In the genomic region with DNA sequence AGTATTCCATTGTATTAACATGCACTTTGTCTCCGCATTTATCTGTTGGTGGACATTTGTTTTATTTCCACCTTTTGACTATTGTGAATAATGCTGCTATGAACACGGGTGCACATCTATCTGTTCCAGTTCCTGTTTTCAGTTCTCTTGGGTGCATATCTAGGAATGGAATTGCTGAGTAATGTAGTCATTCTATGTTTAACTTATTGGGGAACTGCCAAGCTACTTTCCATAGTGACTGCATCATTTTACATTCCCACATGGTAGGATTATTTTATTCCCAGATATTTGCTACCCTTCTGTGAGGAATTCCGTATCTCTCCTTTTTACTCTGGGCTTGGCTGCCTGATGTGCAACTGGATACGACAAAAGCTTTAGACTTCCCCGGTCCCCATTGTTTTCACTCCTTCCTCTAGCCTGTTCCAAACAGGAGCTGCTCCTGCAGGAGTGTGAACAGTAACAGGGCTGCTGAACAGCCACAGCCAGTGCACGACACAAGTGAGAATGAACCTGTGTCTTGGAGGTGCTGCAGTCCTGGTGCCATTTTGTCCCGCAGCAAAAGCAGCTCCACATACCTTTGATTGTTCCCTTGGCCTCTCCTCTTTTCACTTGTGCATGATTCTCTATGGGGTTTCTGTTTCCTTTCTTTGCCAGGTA, we compare ENCODE assay signal across 1 cellular context.
TF ChIP-seq lines count a peak whose summit lies in the region.

No MANE protein-coding gene starts in this region.

TF ChIP-seq in GM23338, 12 proteins besides CTCF, POLR2A, EP300 and RAD21 (continued from another document):
- no peak for TF ChIP-seq ZNF462 (CRISPR knock-in tag; IDR thresholded peaks at IDR 0.05)
- TF ChIP-seq, protein P1, sequence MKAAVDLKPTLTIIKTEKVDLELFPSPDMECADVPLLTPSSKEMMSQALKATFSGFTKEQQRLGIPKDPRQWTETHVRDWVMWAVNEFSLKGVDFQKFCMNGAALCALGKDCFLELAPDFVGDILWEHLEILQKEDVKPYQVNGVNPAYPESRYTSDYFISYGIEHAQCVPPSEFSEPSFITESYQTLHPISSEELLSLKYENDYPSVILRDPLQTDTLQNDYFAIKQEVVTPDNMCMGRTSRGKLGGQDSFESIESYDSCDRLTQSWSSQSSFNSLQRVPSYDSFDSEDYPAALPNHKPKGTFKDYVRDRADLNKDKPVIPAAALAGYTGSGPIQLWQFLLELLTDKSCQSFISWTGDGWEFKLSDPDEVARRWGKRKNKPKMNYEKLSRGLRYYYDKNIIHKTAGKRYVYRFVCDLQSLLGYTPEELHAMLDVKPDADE (IDR thresholded peaks at IDR 0.05) = no peak
- TF ChIP-seq CREB1 (CRISPR knock-in tag; IDR thresholded peaks at IDR 0.05; ENCODE audit: low read depth) = no peak
- TF ChIP-seq EZH2phosphoT487 (IDR thresholded peaks at IDR 0.05; ENCODE audit: unreplicated experiment) = no peak
- TF ChIP-seq, protein P2, sequence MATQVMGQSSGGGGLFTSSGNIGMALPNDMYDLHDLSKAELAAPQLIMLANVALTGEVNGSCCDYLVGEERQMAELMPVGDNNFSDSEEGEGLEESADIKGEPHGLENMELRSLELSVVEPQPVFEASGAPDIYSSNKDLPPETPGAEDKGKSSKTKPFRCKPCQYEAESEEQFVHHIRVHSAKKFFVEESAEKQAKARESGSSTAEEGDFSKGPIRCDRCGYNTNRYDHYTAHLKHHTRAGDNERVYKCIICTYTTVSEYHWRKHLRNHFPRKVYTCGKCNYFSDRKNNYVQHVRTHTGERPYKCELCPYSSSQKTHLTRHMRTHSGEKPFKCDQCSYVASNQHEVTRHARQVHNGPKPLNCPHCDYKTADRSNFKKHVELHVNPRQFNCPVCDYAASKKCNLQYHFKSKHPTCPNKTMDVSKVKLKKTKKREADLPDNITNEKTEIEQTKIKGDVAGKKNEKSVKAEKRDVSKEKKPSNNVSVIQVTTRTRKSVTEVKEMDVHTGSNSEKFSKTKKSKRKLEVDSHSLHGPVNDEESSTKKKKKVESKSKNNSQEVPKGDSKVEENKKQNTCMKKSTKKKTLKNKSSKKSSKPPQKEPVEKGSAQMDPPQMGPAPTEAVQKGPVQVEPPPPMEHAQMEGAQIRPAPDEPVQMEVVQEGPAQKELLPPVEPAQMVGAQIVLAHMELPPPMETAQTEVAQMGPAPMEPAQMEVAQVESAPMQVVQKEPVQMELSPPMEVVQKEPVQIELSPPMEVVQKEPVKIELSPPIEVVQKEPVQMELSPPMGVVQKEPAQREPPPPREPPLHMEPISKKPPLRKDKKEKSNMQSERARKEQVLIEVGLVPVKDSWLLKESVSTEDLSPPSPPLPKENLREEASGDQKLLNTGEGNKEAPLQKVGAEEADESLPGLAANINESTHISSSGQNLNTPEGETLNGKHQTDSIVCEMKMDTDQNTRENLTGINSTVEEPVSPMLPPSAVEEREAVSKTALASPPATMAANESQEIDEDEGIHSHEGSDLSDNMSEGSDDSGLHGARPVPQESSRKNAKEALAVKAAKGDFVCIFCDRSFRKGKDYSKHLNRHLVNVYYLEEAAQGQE (IDR thresholded peaks at IDR 0.05; ENCODE audit: unreplicated experiment) = no peak
- no peak for TF ChIP-seq ZNF114 (CRISPR knock-in tag; IDR thresholded peaks at IDR 0.05)
